8 cellular contexts compared by ENCODE assay signal in genomic region chr5:160021818-160022446, GRCh38. TPM values are rescaled to one million over a fixed set of nuclear protein-coding genes. Genes with fewer than 3 reads are reported as not detected.
DNase-seq lines count a peak whose midpoint lies in the region; ATAC-seq, FAIRE-seq and TF ChIP-seq lines count a peak whose summit lies in the region.

No MANE protein-coding gene starts in this region.

- TF ChIP-seq CTCF in BJ (IDR thresholded peaks at IDR 0.05; ENCODE audit: insufficient read depth, low read depth, low read length): peak; percentile 69

- peak; percentile 87 for FAIRE-seq in TTC549 (lab: Jason Lieb, UNC)

- ATAC-seq in GM18873 (IDR thresholded peaks at IDR 0.05; ENCODE audit: low FRiP score, unreplicated experiment): peak; percentile 86
- peak; percentile 77 for ATAC-seq in HG03103 (IDR thresholded peaks at IDR 0.05; ENCODE audit: low read depth, unreplicated experiment)

- DNase-seq in BJ (ENCODE audit: low read depth) (no peak), NCI-H2107 treated with DMSO at 0.1 percent for 48 hours (lab: John Stamatoyannopoulos, UW; ENCODE audit: unreplicated experiment) (peak; percentile 60), cerebellar cortex (ENCODE audit: low spot score) (peak; percentile 91), left kidney (ENCODE audit: low read depth, low spot score) (peak; percentile 81)
- peak; percentile 32 for DNase-seq in stimulated activated CD8-positive, alpha-beta memory T cell treated with anti-CD3 and anti-CD28 coated beads, Interleukin-12 subunit alpha, Interleukin-12 subunit beta, amount 100 ng/mL, for 1 hour (ENCODE audit: low read depth)

- H3K36me3 ChIP-seq in BJ (ENCODE audit: control insufficient read depth, insufficient read depth, low read length): peaks cover 4% of the 10 kb centered on the region

- POLR2A ChIA-PET in BJ (lab: Charles Lee): interaction anchor here (0.5 kb wide), 1 partner anchor 377 kb away, joined by 4 read pairs; no protein-coding TSS in a partner anchor

- no peak overlapping the region for H3K4me3 ChIP-seq in BJ (ENCODE audit: low read depth, low read length)

- H3K27me3 ChIP-seq in BJ (ENCODE audit: control insufficient read depth, insufficient read depth, low read length): no peaks in the 10 kb centered on the region

- CTCF ChIA-PET in BJ (lab: Yijun Ruan, JAX): interaction anchor here (0.6 to 12.6 kb wide), 31 partner anchors 9 to 705 kb away, joined by 3 to 193 read pairs (median 5); partner anchors contain the start of genes C1QTNF2 and TTC1

RNA-seq across cellular contexts. Expression of gene TTC1, which starts 13.0 kb away (rescaled TPM):
- polyA plus RNA-seq in BJ (2011; rRNA removed): 23.2 and 37.4 TPM in 2 replicates
- 15.2 and 25.4 TPM in 2 replicates for polyA minus RNA-seq in BJ (2011; rRNA and poly(A)+ RNA removed)
